In genomic region chr16:59339871-59340270, GRCh38 we compare ENCODE assay signal across 24 cellular contexts.
"Had no signal": no experiment of that assay in that cellular context is flagged by ENCODE, and none has a peak within 500 bp of the region (broad histone marks: within the 10 kb centered on the region; RNA-seq: fewer than 3 reads in every experiment).

No MANE protein-coding gene starts in this region.

- H3K4me3 ChIP-seq: coronary artery, esophagus squamous epithelium, heart right ventricle, lower lobe of right lung, prostate gland, right atrium auricular region, thoracic aorta, tibial nerve, upper lobe of left lung had no signal

- H3K4me3 Mint-ChIP-seq: immature natural killer cell; natural killer cell; neural crest cell; stimulated activated memory B cell treated with anti-CD40 and anti-IgM and Interleukin-4, amounts not matched to agents 10 μg/mL and 1 μg/mL and 100 μg/mL, for 72 hours; stimulated activated naive CD8-positive, alpha-beta T cell treated with anti-CD3 and anti-CD28 coated beads, Interleukin-15, Interleukin-2, amounts not matched to agents 100 ng/mL and 50 ng/mL, for 24 hours had no signal

- DNase-seq: dermis blood vessel endothelial cell; effector memory CD4-positive, alpha-beta T cell; erythroblast; esophagus squamous epithelium; foreskin melanocyte; glutamatergic neuron; heart right ventricle; hippocampal formation; immature natural killer cell; left ventricle myocardium superior; lower lobe of right lung; natural killer cell; stimulated activated CD4-positive, alpha-beta T cell treated with anti-CD3 and anti-CD28 coated beads, Interleukin-2, amount 100 ng/mL, for 24 hours; stimulated activated CD4-positive, alpha-beta T cell treated with anti-CD3 and anti-CD28 coated beads, Interleukin-4, amount 100 ng/mL, for 24 hours; upper lobe of left lung had no signal

- H3K4me1 ChIP-seq: esophagus squamous epithelium, heart right ventricle, lower lobe of right lung, prostate gland, right atrium auricular region, tibial nerve, upper lobe of left lung had no signal

- H3K27ac Mint-ChIP-seq: immature natural killer cell; natural killer cell; stimulated activated memory B cell treated with anti-CD40 and anti-IgM and Interleukin-4, amounts not matched to agents 10 μg/mL and 1 μg/mL and 100 μg/mL, for 72 hours; stimulated activated naive CD8-positive, alpha-beta T cell treated with anti-CD3 and anti-CD28 coated beads, Interleukin-15, Interleukin-2, amounts not matched to agents 100 ng/mL and 50 ng/mL, for 24 hours had no signal

- H3K36me3 ChIP-seq: esophagus squamous epithelium, heart right ventricle, lower lobe of right lung, prostate gland, right atrium auricular region, thoracic aorta, tibial nerve, upper lobe of left lung had no signal

- ATAC-seq: heart right ventricle; left ventricle myocardium superior; lower lobe of right lung; natural killer cell; sciatic nerve; stimulated activated memory B cell treated with anti-CD40 and anti-IgM and Interleukin-4, amounts not matched to agents 10 μg/mL and 1 μg/mL and 100 μg/mL, for 72 hours had no signal

- H3K27me3 Mint-ChIP-seq: stimulated activated memory B cell treated with anti-CD40 and anti-IgM and Interleukin-4, amounts not matched to agents 10 μg/mL and 1 μg/mL and 100 μg/mL, for 72 hours; stimulated activated naive CD8-positive, alpha-beta T cell treated with anti-CD3 and anti-CD28 coated beads, Interleukin-15, Interleukin-2, amounts not matched to agents 100 ng/mL and 50 ng/mL, for 24 hours had no signal

- H3K36me3 Mint-ChIP-seq: immature natural killer cell; natural killer cell; stimulated activated memory B cell treated with anti-CD40 and anti-IgM and Interleukin-4, amounts not matched to agents 10 μg/mL and 1 μg/mL and 100 μg/mL, for 72 hours had no signal

- H3K9me3 ChIP-seq: esophagus squamous epithelium, lower lobe of right lung, prostate gland, right atrium auricular region, thoracic aorta, tibial nerve, upper lobe of left lung had no signal

- H3K4me1 Mint-ChIP-seq: immature natural killer cell; natural killer cell; stimulated activated memory B cell treated with anti-CD40 and anti-IgM and Interleukin-4, amounts not matched to agents 10 μg/mL and 1 μg/mL and 100 μg/mL, for 72 hours had no signal

- H3K27me3 ChIP-seq: esophagus squamous epithelium, right atrium auricular region, tibial nerve, upper lobe of left lung had no signal

- H3K27ac ChIP-seq: coronary artery, esophagus squamous epithelium, heart right ventricle, lower lobe of right lung, prostate gland, right atrium auricular region, thoracic aorta, tibial nerve, upper lobe of left lung had no signal

- H3K9me3 Mint-ChIP-seq: neural crest cell; stimulated activated memory B cell treated with anti-CD40 and anti-IgM and Interleukin-4, amounts not matched to agents 10 μg/mL and 1 μg/mL and 100 μg/mL, for 72 hours had no signal
